ENCODE assay signal across 17 cellular contexts in the genomic region with DNA sequence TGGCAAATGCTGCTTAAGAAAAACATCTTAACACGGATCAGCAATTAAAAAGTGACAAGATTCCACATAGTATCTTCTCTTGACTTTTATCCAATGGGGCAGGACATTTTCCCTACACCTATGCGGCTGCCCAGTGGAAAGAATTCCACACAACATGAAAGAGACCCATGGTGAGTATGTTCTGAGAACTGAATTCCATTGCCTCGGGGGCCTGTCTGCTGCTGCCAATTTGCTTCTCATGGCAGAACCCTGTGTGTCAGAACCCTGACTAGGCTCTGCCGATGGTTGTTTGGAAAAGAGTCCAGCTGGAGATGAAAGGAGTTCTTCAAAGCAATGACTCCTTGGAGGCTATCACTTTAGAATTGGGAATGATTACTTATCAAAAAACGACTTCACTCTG.
DNase-seq lines count a peak whose midpoint lies in the region; TF ChIP-seq lines count a peak whose summit lies in the region.
"Had no signal": no experiment of that assay in that cellular context is flagged by ENCODE, and none has a peak within 500 bp of the region (broad histone marks: within the 10 kb centered on the region; RNA-seq: fewer than 3 reads in every experiment).

No MANE protein-coding gene starts in this region.

- H3K27me3 ChIP-seq in Caco-2 (replicated peaks; ENCODE audit: control insufficient read depth, insufficient read depth, low read length), result no peaks in the 10 kb centered on the region
- H3K27me3 ChIP-seq in WERI-Rb-1 (ENCODE audit: insufficient read depth, low read depth, severe bottlenecking), result no peaks in the 10 kb centered on the region
- H3K27me3 ChIP-seq: BE2C, SJSA1 had no signal

- TSS peak; percentile 5 for BruUV-seq in Caco-2 (replicated peaks; lab: Mats Ljungman, UMichigan)

- H3K27me3 Mint-ChIP-seq in Caco-2 (ENCODE audit: insufficient read depth, unreplicated experiment) (no peaks in the 10 kb centered on the region), HFFc6 (ENCODE audit: insufficient read depth) (no peaks in the 10 kb centered on the region), mesothelial cell of epicardium (ENCODE audit: low read depth) (no peaks in the 10 kb centered on the region), glutamatergic neuron (ENCODE audit: unreplicated experiment) (peaks cover 1% of the 10 kb centered on the region)

- no peaks in the 10 kb centered on the region for H3K4me1 ChIP-seq in Caco-2
- H3K4me1 ChIP-seq: BE2C had no signal

- POLR2A ChIA-PET in Caco-2 (lab: Charles Lee), result no interaction called here

- no peaks in the 10 kb centered on the region for H3K4me1 Mint-ChIP-seq in Caco-2 (ENCODE audit: low read depth, unreplicated experiment)
- H3K4me1 Mint-ChIP-seq in HFFc6 (ENCODE audit: low read depth), result peaks cover 25% of the 10 kb centered on the region
- peaks cover 33% of the 10 kb centered on the region for H3K4me1 Mint-ChIP-seq in mesothelial cell of epicardium
- no peaks in the 10 kb centered on the region for H3K4me1 Mint-ChIP-seq in glutamatergic neuron (ENCODE audit: low read depth, unreplicated experiment)

- no peak overlapping the region for H3K4me3 ChIP-seq in Caco-2 (ENCODE audit: low read depth, low read length)
- H3K4me3 ChIP-seq in coronary artery, result no peak overlapping the region
- no peak overlapping the region for H3K4me3 ChIP-seq in WERI-Rb-1 (ENCODE audit: low read depth, low read length)
- H3K4me3 ChIP-seq: GM12878, SJSA1 had no signal

- DNase-seq in Caco-2 (no peak), HFFc6 (no peak), coronary artery (ENCODE audit: low spot score) (peak; percentile 31), mesothelial cell of epicardium (ENCODE audit: low spot score in 2 of 2, unreplicated experiment in 2 of 2) (no peak), occipital lobe (lab: John Stamatoyannopoulos, UW) (no peak), WERI-Rb-1 (no peak), glutamatergic neuron (no peak), NCI-H2227 treated with DMSO at 0.1 percent for 48 hours (lab: John Stamatoyannopoulos, UW) (no peak)
- DNase-seq: BE2C, HCEC 1CT, NCI-H1436 treated with DMSO at 0.1 percent for 48 hours, NCI-H2081 treated with DMSO at 0.1 percent for 48 hours, NCI-H226, NCI-H526 had no signal

- H3K27ac Mint-ChIP-seq in Caco-2 (ENCODE audit: unreplicated experiment) (no peak overlapping the region), HFFc6 (peak overlapping the region; percentile 36), mesothelial cell of epicardium (peak overlapping the region; percentile 87), glutamatergic neuron (ENCODE audit: unreplicated experiment) (no peak overlapping the region)

- intact Hi-C loops in Caco-2 (cut with micrococcal nuclease; ENCODE audit: unreplicated experiment), result no loop called here

- no peaks in the 10 kb centered on the region for H3K9me3 Mint-ChIP-seq in Caco-2 (ENCODE audit: unreplicated experiment)
- H3K9me3 Mint-ChIP-seq in HFFc6, result no peaks in the 10 kb centered on the region
- H3K9me3 Mint-ChIP-seq in mesothelial cell of epicardium, result no peaks in the 10 kb centered on the region
- H3K9me3 Mint-ChIP-seq in glutamatergic neuron (ENCODE audit: unreplicated experiment), result peaks cover 4% of the 10 kb centered on the region

- H3K36me3 ChIP-seq in Caco-2 (ENCODE audit: control insufficient read depth, insufficient read depth, low read length) (no peaks in the 10 kb centered on the region), WERI-Rb-1 (peaks cover 13% of the 10 kb centered on the region)
- H3K36me3 ChIP-seq: BE2C had no signal

- H3K9me3 ChIP-seq in Caco-2, result no peaks in the 10 kb centered on the region
- no peaks in the 10 kb centered on the region for H3K9me3 ChIP-seq in WERI-Rb-1 (ENCODE audit: severe bottlenecking)
- H3K9me3 ChIP-seq: BE2C, SJSA1 had no signal

- H3K4me3 Mint-ChIP-seq in Caco-2 (ENCODE audit: unreplicated experiment) (no peak overlapping the region), HFFc6 (no peak overlapping the region), mesothelial cell of epicardium (no peak overlapping the region), glutamatergic neuron (ENCODE audit: unreplicated experiment) (no peak overlapping the region)

- TF ChIP-seq CTCF in Caco-2 (IDR thresholded peaks at IDR 0.05; ENCODE audit: insufficient read depth in 1 of 2, low read depth in 1 of 2, low read length in 1 of 2, severe bottlenecking in 1 of 2, unreplicated experiment in 1 of 2), result no peak
- no peak for TF ChIP-seq CTCF in HFFc6 (IDR thresholded peaks at IDR 0.05)
- no peak for TF ChIP-seq CTCF in coronary artery (IDR thresholded peaks at IDR 0.05)
- TF ChIP-seq CTCF in mesothelial cell of epicardium (IDR thresholded peaks at IDR 0.05; ENCODE audit: unreplicated experiment), result no peak
- no peak for TF ChIP-seq CTCF in WERI-Rb-1 (IDR thresholded peaks at IDR 0.05; ENCODE audit: low read depth, low read length)
- no peak for TF ChIP-seq CTCF in glutamatergic neuron (IDR thresholded peaks at IDR 0.05; ENCODE audit: partially characterized antibody, unreplicated experiment)

- H3K27ac ChIP-seq in coronary artery, result no peak overlapping the region
- H3K27ac ChIP-seq in WERI-Rb-1, result no peak overlapping the region
- H3K27ac ChIP-seq: RWPE1, SJSA1 had no signal

- CTCF ChIA-PET in Caco-2 (lab: Charles Lee), result no interaction called here

- H3K36me3 Mint-ChIP-seq in Caco-2 (ENCODE audit: insufficient read depth, unreplicated experiment), result peaks cover 34% of the 10 kb centered on the region
- H3K36me3 Mint-ChIP-seq in HFFc6 (ENCODE audit: low read depth), result peaks cover 27% of the 10 kb centered on the region
- peaks cover 41% of the 10 kb centered on the region for H3K36me3 Mint-ChIP-seq in mesothelial cell of epicardium
- H3K36me3 Mint-ChIP-seq in glutamatergic neuron (ENCODE audit: unreplicated experiment), result peaks cover 13% of the 10 kb centered on the region

Comparison
In these comparisons a context has a peak if more than half of its experiments do, and no peak if none do; other contexts are left out.
1. H3K27ac Mint-ChIP-seq: peak in HFFc6 (single experiment) and mesothelial cell of epicardium (single experiment); none in Caco-2 (single experiment) and glutamatergic neuron (single experiment).